In the genomic region with DNA sequence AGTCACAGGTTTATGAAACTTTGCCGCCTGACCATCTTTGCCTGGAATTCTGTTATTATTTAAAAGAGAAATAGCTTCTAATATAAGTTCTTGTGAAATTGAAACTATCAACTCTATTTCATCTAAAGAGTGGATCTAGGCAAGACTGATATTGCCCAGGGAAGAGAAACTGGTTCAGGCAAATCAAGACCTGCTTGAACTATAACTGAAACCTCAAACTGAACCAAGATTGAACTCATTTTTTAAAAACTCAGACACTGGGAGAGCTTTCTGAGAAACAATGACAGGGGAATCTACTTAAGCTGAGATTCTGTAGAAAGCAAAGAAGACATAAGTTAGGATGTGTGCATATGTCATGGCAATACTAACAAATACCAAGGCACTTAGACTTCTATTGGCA, we compare ENCODE assay signal across 26 cellular contexts.
"Had no signal": no experiment of that assay in that cellular context is flagged by ENCODE, and none has a peak within 500 bp of the region (broad histone marks: within the 10 kb centered on the region; RNA-seq: fewer than 3 reads in every experiment).

No MANE protein-coding gene starts in this region.

- H3K4me3 ChIP-seq: neural progenitor cell, ovary, psoas muscle, right lobe of liver, sigmoid colon, stomach, thoracic aorta, thyroid gland, tibial nerve, upper lobe of left lung, vagina had no signal

- H3K9me3 ChIP-seq: ovary, psoas muscle, right lobe of liver, sigmoid colon, stomach, thoracic aorta, thyroid gland, tibial nerve, upper lobe of left lung, vagina had no signal

- H2AFZ ChIP-seq: neural progenitor cell, parathyroid adenoma had no signal

- H3K36me3 ChIP-seq: neural progenitor cell, ovary, right lobe of liver, sigmoid colon, stomach, thoracic aorta, thyroid gland, tibial nerve, upper lobe of left lung, vagina had no signal

- H3K27ac ChIP-seq: neural progenitor cell, ovary, parathyroid adenoma, psoas muscle, right lobe of liver, sigmoid colon, stomach, thoracic aorta, thyroid gland, tibial nerve, upper lobe of left lung, vagina had no signal

- H3K79me2 ChIP-seq: parathyroid adenoma had no signal

- H3K4me1 ChIP-seq: neural progenitor cell, parathyroid adenoma, psoas muscle, right lobe of liver, sigmoid colon, stomach, thyroid gland, tibial nerve, upper lobe of left lung, vagina had no signal

- FAIRE-seq: small intestine, urothelium cell line had no signal

- H3K9ac ChIP-seq: neural progenitor cell, parathyroid adenoma had no signal

- ATAC-seq: natural killer cell; psoas muscle; right cardiac atrium; right lobe of liver; stimulated activated effector memory CD8-positive, alpha-beta T cell treated with anti-CD3 and anti-CD28 coated beads, Interleukin-12 subunit alpha, Interleukin-12 subunit beta, amount 100 ng/mL, for 72 hours; stimulated activated naive B cell treated with anti-CD40 and anti-IgM and Interleukin-4, amounts not matched to agents 10 μg/mL and 1 μg/mL and 100 μg/mL, for 72 hours had no signal

- H3K27me3 ChIP-seq: neural progenitor cell, ovary, right lobe of liver, sigmoid colon, stomach, thyroid gland, tibial nerve, upper lobe of left lung, vagina had no signal

- H3K4me2 ChIP-seq: neural progenitor cell had no signal

- DNase-seq: natural killer cell; occipital lobe; ovary; posterior cingulate gyrus; psoas muscle; right cardiac atrium; right lobe of liver; sigmoid colon; small intestine; stimulated activated CD4-positive, alpha-beta T cell treated with anti-CD3 and anti-CD28 coated beads, Interleukin-15, amount 100 ng/mL, for 24 hours; stimulated activated CD4-positive, alpha-beta T cell treated with anti-CD3 and anti-CD28 coated beads, Interleukin-2, amount 100 ng/mL, for 24 hours; stimulated activated CD4-positive, alpha-beta T cell treated with anti-CD3 and anti-CD28 coated beads, Interleukin-2, amount 100 ng/mL, for 48 hours; stimulated activated CD4-positive, alpha-beta T cell treated with anti-CD3 and anti-CD28 coated beads, Interleukin-4, amount 100 ng/mL, for 24 hours; stimulated activated naive B cell treated with anti-CD40 and anti-IgM and Interleukin-4, amounts not matched to agents 10 μg/mL and 1 μg/mL and 100 μg/mL, for 72 hours; stimulated activated naive CD4-positive, alpha-beta T cell treated with Interleukin-2 at 50 U/mL for 16 hours; stomach; thyroid gland; trophoblast cell; upper lobe of left lung had no signal
